26 cellular contexts compared by ENCODE assay signal in the genomic region with DNA sequence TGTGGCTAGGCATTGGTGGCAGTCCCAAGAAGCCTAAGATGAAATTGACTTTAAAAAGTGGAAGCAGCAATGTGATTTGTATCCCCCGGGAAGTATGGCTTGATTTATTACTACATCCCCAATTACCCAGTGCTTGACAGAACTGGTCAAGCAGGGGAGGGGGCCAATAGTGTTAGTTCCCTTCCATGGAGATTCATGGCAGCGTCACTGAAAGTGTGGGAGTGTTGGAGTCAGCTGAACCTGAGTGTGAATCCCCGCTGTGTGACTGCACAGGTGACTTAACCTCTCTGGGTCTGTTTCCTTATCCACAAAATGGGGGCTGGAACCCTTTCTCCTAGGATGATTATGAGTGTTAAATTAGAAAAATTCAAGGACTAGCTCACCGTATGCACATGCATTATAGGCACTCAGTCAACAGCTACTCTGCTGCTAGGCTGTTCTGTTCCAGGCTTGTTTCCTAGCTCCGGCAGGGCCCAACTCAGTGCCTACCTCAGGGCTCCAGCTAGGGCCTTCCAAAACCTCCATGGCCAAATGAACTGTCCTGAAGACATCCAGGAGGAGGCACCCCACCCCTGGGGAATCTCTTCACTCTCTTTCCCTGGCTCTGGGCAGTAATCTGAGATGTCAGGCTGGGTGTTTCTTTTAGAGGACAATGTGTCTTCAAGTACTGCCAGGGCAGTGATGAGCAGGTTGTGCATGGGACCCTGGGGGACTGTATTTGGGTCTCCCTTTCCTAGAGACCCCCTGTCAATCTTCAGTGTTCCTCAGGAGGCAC. TPM values are rescaled to one million over a fixed set of nuclear protein-coding genes. Genes with fewer than 3 reads are reported as not detected.
DNase-seq lines count a peak whose midpoint lies in the region; ATAC-seq, FAIRE-seq and TF ChIP-seq lines count a peak whose summit lies in the region.
"Had no signal": no experiment of that assay in that cellular context is flagged by ENCODE, and none has a peak within 500 bp of the region (broad histone marks: within the 10 kb centered on the region; RNA-seq: fewer than 3 reads in every experiment).

No MANE protein-coding gene starts in this region.

- H2BK120ac ChIP-seq in trophoblast cell (ENCODE audit: insufficient read depth, low read length, poor library complexity): peak overlapping the region; percentile 76

- BruUV-seq in PC-9 (replicated peaks; lab: Mats Ljungman, UMichigan): no TSS peak
- no TSS peak for BruUV-seq in Caco-2 (replicated peaks; lab: Mats Ljungman, UMichigan)

- peak overlapping the region; percentile 82 for H4K91ac ChIP-seq in trophoblast cell (ENCODE audit: low read depth, low read length)

- H3K9me2 ChIP-seq in PC-9 (ENCODE audit: insufficient read depth): no peaks in the 10 kb centered on the region

- TF ChIP-seq EP300 in upper lobe of left lung (IDR thresholded peaks at IDR 0.05): no peak

- no peaks in the 10 kb centered on the region for H3K79me2 ChIP-seq in PC-9 (ENCODE audit: low read depth)
- no peaks in the 10 kb centered on the region for H3K79me2 ChIP-seq in trophoblast cell (ENCODE audit: control insufficient read depth, insufficient read depth, low read length, poor library complexity)

- peaks cover 4% of the 10 kb centered on the region; the same call in 1 of the 2 replicates for H3F3A ChIP-seq in PC-9 (ENCODE audit: insufficient read depth, low read depth)

- peaks cover 11% of the 10 kb centered on the region for H3K36me3 Mint-ChIP-seq in Caco-2 (ENCODE audit: insufficient read depth, unreplicated experiment)
- H3K36me3 Mint-ChIP-seq: CD8-positive, alpha-beta memory T cell; memory B cell had no signal

- H2AFZ ChIP-seq in PC-9 (no peak overlapping the region), trophoblast cell (ENCODE audit: insufficient read depth, low read length, poor library complexity) (no peak overlapping the region)

- peak overlapping the region; percentile 42 for H3K18ac ChIP-seq in trophoblast cell (ENCODE audit: low read length)

- peak; percentile 63 for FAIRE-seq in G401.6 (lab: Jason Lieb, UNC)
- no peak for FAIRE-seq in GM19239 (lab: Jason Lieb, UNC)
- FAIRE-seq: endothelial cell of umbilical vein, K562 had no signal

- H3K27me3 Mint-ChIP-seq in Caco-2 (ENCODE audit: insufficient read depth, unreplicated experiment): no peaks in the 10 kb centered on the region

- peak overlapping the region; percentile 65 for H3K14ac ChIP-seq in trophoblast cell (ENCODE audit: low read length)

- no peak overlapping the region for H3K9ac ChIP-seq in trophoblast cell (ENCODE audit: low read length)

- CTCF ChIA-PET in PC-9 (lab: Charles Lee) (interaction anchor here (0.6 kb wide), 1 partner anchor 170 kb away, joined by 7 read pairs; no protein-coding TSS in a partner anchor), Caco-2 (lab: Charles Lee) (no interaction called here)

- H2BK12ac ChIP-seq in trophoblast cell (ENCODE audit: low read length): peak overlapping the region; percentile 94

- H3K79me1 ChIP-seq in trophoblast cell (ENCODE audit: low read length): peaks cover 49% of the 10 kb centered on the region

- TF ChIP-seq POLR2A in upper lobe of left lung (IDR thresholded peaks at IDR 0.05): no peak

- intact Hi-C loops in PC-9 (cut with micrococcal nuclease; ENCODE audit: unreplicated experiment): no loop called here
- intact Hi-C loops in Caco-2 (cut with micrococcal nuclease; ENCODE audit: unreplicated experiment): no loop called here

- no peak overlapping the region for H3K23ac ChIP-seq in trophoblast cell (ENCODE audit: low read length)

- H3K4me1 ChIP-seq in PC-9 (replicated peaks; ENCODE audit: insufficient read depth) (peaks cover 27% of the 10 kb centered on the region), trophoblast cell (ENCODE audit: control insufficient read depth in 1 of 2, insufficient read depth in 2 of 2, low read length in 2 of 2) (peaks cover 21 to 38% of the 10 kb centered on the region in 2 experiments), Caco-2 (peaks cover 19% of the 10 kb centered on the region), upper lobe of left lung (no peaks in the 10 kb centered on the region)
- H3K4me1 ChIP-seq: SJSA1, tibial nerve had no signal

- H3K36me3 ChIP-seq in PC-9 (ENCODE audit: low read depth) (no peaks in the 10 kb centered on the region), trophoblast cell (ENCODE audit: control insufficient read depth in 1 of 2, insufficient read depth in 2 of 2, low read length in 2 of 2) (no peaks in the 10 kb centered on the region), Caco-2 (ENCODE audit: control insufficient read depth, insufficient read depth, low read length) (no peaks in the 10 kb centered on the region), upper lobe of left lung (no peaks in the 10 kb centered on the region)
- H3K36me3 ChIP-seq: cardiac muscle cell, SJSA1, tibial nerve had no signal

- H4K20me1 ChIP-seq in PC-9 (ENCODE audit: insufficient read depth): no peaks in the 10 kb centered on the region

- H2BK5ac ChIP-seq in trophoblast cell (ENCODE audit: low read depth, low read length, poor library complexity): peak overlapping the region; percentile 66

- H3K27me3 ChIP-seq in PC-9 (ENCODE audit: insufficient read depth, low read depth) (no peaks in the 10 kb centered on the region), trophoblast cell (ENCODE audit: insufficient read depth, low read length) (no peaks in the 10 kb centered on the region), Caco-2 (replicated peaks; ENCODE audit: control insufficient read depth, insufficient read depth, low read length) (no peaks in the 10 kb centered on the region), upper lobe of left lung (no peaks in the 10 kb centered on the region)
- H3K27me3 ChIP-seq: cardiac muscle cell, SJSA1, tibial nerve had no signal

- H3K4ac ChIP-seq in trophoblast cell (ENCODE audit: low read depth, low read length): peak overlapping the region; percentile 13

- POLR2A ChIA-PET in PC-9 (lab: Charles Lee; ENCODE audit: unreplicated experiment) (no interaction called here), Caco-2 (lab: Charles Lee) (no interaction called here)

- no peak for ATAC-seq in upper lobe of left lung (ENCODE audit: low FRiP score in 2 of 2)
- ATAC-seq: K562 had no signal

- DNase-seq in PC-9: no peak
- DNase-seq in iPS-NIHi11 (ENCODE audit: low spot score): peak; percentile 52
- no peak for DNase-seq in trophoblast cell
- DNase-seq in stimulated activated CD4-positive, alpha-beta T cell treated with anti-CD3 and anti-CD28 coated beads, Interleukin-2, amount 100 ng/mL, for 48 hours: no peak
- no peak for DNase-seq in Caco-2
- no peak for DNase-seq in upper lobe of left lung
- no peak for DNase-seq in GM19239 (ENCODE audit: insufficient read length, low spot score)
- DNase-seq: activated CD4-positive, alpha-beta memory T cell treated with anti-CD3 and anti-CD28 coated beads, Interleukin-2, amount 10 ng/mL, durations not matched to agents 7 days and 5 days; amniotic stem cell; CD8-positive, alpha-beta memory T cell; dermis blood vessel endothelial cell; DMS79; foreskin melanocyte; NCI-H187 treated with DMSO at 0.1 percent for 48 hours; nephron progenitor cell; stimulated activated CD4-positive, alpha-beta T cell treated with anti-CD3 and anti-CD28 coated beads, Interleukin-2, amount 100 ng/mL, for 24 hours had no signal

- no peak overlapping the region for H3K4me3 Mint-ChIP-seq in Caco-2 (ENCODE audit: unreplicated experiment)
- H3K4me3 Mint-ChIP-seq: activated CD4-positive, alpha-beta memory T cell treated with anti-CD3 and anti-CD28 coated beads, Interleukin-2, amount 10 ng/mL, durations not matched to agents 7 days and 5 days; CD8-positive, alpha-beta memory T cell; memory B cell; nephron progenitor cell; stimulated activated naive CD8-positive, alpha-beta T cell treated with anti-CD3 and anti-CD28 coated beads, Interleukin-15, Interleukin-2, amounts not matched to agents 100 ng/mL and 50 ng/mL, for 24 hours; T-helper 2 cell treated with Interferon-gamma antibody and Interleukin-4, amounts not matched to agents 5 μg/mL and 100 μg/mL, for 36 hours had no signal

- H3K27ac Mint-ChIP-seq in Caco-2 (ENCODE audit: unreplicated experiment): no peak overlapping the region
- H3K27ac Mint-ChIP-seq: activated CD4-positive, alpha-beta memory T cell treated with anti-CD3 and anti-CD28 coated beads, Interleukin-2, amount 10 ng/mL, durations not matched to agents 7 days and 5 days; CD8-positive, alpha-beta memory T cell; memory B cell; stimulated activated naive CD8-positive, alpha-beta T cell treated with anti-CD3 and anti-CD28 coated beads, Interleukin-15, Interleukin-2, amounts not matched to agents 100 ng/mL and 50 ng/mL, for 24 hours; T-helper 2 cell treated with Interferon-gamma antibody and Interleukin-4, amounts not matched to agents 5 μg/mL and 100 μg/mL, for 36 hours had no signal

- H3K9me3 Mint-ChIP-seq in Caco-2 (ENCODE audit: unreplicated experiment): no peaks in the 10 kb centered on the region
- H3K9me3 Mint-ChIP-seq: activated CD4-positive, alpha-beta memory T cell treated with anti-CD3 and anti-CD28 coated beads, Interleukin-2, amount 10 ng/mL, durations not matched to agents 7 days and 5 days; CD8-positive, alpha-beta memory T cell; memory B cell; stimulated activated naive CD8-positive, alpha-beta T cell treated with anti-CD3 and anti-CD28 coated beads, Interleukin-15, Interleukin-2, amounts not matched to agents 100 ng/mL and 50 ng/mL, for 24 hours; T-helper 2 cell treated with Interferon-gamma antibody and Interleukin-4, amounts not matched to agents 5 μg/mL and 100 μg/mL, for 36 hours had no signal

- H3K27ac ChIP-seq in PC-9: no peak overlapping the region
- H3K27ac ChIP-seq in trophoblast cell (ENCODE audit: low read depth, low read length): peak overlapping the region; percentile 13
- H3K27ac ChIP-seq in upper lobe of left lung: no peak overlapping the region
- H3K27ac ChIP-seq: cardiac muscle cell, SJSA1, skin epidermis, tibial nerve had no signal

- H3K4me3 ChIP-seq in PC-9 (no peak overlapping the region), trophoblast cell (ENCODE audit: low read depth, low read length) (no peak overlapping the region), Caco-2 (ENCODE audit: low read depth, low read length) (no peak overlapping the region), upper lobe of left lung (no peak overlapping the region)
- H3K4me3 ChIP-seq: cardiac muscle cell, K562, SJSA1, skin epidermis, tibial nerve had no signal

- peak overlapping the region; percentile 47 for H3K4me2 ChIP-seq in PC-9
- H3K4me2 ChIP-seq in trophoblast cell (ENCODE audit: low read length): no peak overlapping the region

- H3K9me3 ChIP-seq in PC-9 (ENCODE audit: insufficient read depth, low read depth) (no peaks in the 10 kb centered on the region), trophoblast cell (ENCODE audit: insufficient read depth, low read depth, low read length) (no peaks in the 10 kb centered on the region), Caco-2 (no peaks in the 10 kb centered on the region), upper lobe of left lung (no peaks in the 10 kb centered on the region)
- H3K9me3 ChIP-seq: SJSA1, tibial nerve had no signal

- peak overlapping the region; percentile 56 for H4K8ac ChIP-seq in trophoblast cell (ENCODE audit: low read depth, low read length)

- peak overlapping the region; percentile 31 for H2AK5ac ChIP-seq in trophoblast cell (ENCODE audit: low read length)

- TF ChIP-seq CTCF in PC-9 (conservative IDR thresholded peaks at IDR 0.05) (no peak), Caco-2 (IDR thresholded peaks at IDR 0.05; ENCODE audit: insufficient read depth in 1 of 2, low read depth in 1 of 2, low read length in 1 of 2, severe bottlenecking in 1 of 2, unreplicated experiment in 1 of 2) (no peak), upper lobe of left lung (IDR thresholded peaks at IDR 0.05) (no peak)

- H4K12ac ChIP-seq in trophoblast cell (ENCODE audit: low read depth, low read length): no peak overlapping the region

- WGBS in trophoblast cell (ENCODE audit: extremely low coverage, insufficient coverage, insufficient read length): no CpG with 5 or more reads among the region's 5 CpGs
- WGBS in upper lobe of left lung, 2 donors: 89% methylated on average over 5 of the region's 5 CpGs

- peaks cover 14% of the 10 kb centered on the region for H3K4me1 Mint-ChIP-seq in Caco-2 (ENCODE audit: low read depth, unreplicated experiment)
- H3K4me1 Mint-ChIP-seq: activated CD4-positive, alpha-beta memory T cell treated with anti-CD3 and anti-CD28 coated beads, Interleukin-2, amount 10 ng/mL, durations not matched to agents 7 days and 5 days; CD8-positive, alpha-beta memory T cell had no signal

RNA-seq across cellular contexts. Expression of a gene that starts 38.5 kb away (rescaled TPM):
- total RNA-seq in PC-9 (2021) (174 and 225 TPM in 2 replicates), Caco-2 (2022) (193 and 209 TPM in 2 replicates), upper lobe of left lung (100 to 1,000 TPM; 144 to 343 (median 254) TPM)
- polyA plus RNA-seq in trophoblast cell (2013): 3,520 and 3,660 TPM in 2 replicates
